8 cellular contexts compared by ENCODE assay signal in genomic region chr9:70259512-70259802, GRCh38. TPM values are rescaled to one million over a fixed set of nuclear protein-coding genes. Genes with fewer than 3 reads are reported as not detected.
DNase-seq lines count a peak whose midpoint lies in the region; ATAC-seq, FAIRE-seq and TF ChIP-seq lines count a peak whose summit lies in the region.

No MANE protein-coding gene starts in this region.

- H3K27ac ChIP-seq in K562 (ENCODE audit: extremely low read depth, low read depth, low read length) (peak overlapping the region; percentile 95), lung (ENCODE audit: low read depth in 1 of 2, low read length in 1 of 2) (peak overlapping the region; percentile 89 to 99), upper lobe of right lung (peak overlapping the region; percentile 96)

- intact Hi-C loops in Right ventricle myocardium superior (cut with DNase I) (no loop called here), cardiac septum (cut with DNase I) (loop anchor here (2.0 to 5.0 kb wide), 2 partner anchors 158 to 343 kb away; no protein-coding TSS in a partner anchor), K562 (cut with micrococcal nuclease) (loop anchor here (5.0 to 10.0 kb wide), 2 partner anchors 158 to 225 kb away; no protein-coding TSS in a partner anchor), upper lobe of right lung (cut with DNase I) (no loop called here)

- POLR2A ChIA-PET in K562 (lab: Yijun Ruan, JAX), result interaction anchor here (0.6 to 1.2 kb wide), 2 partner anchors 10 to 214 kb away, joined by 3 to 6 read pairs; no protein-coding TSS in a partner anchor

- no peaks in the 10 kb centered on the region for H3K9me1 ChIP-seq in K562 (ENCODE audit: control insufficient read depth, insufficient read depth, low read length)

- peak overlapping the region; percentile 93 to 99; a peak in 3 of 4 replicates for H3K9ac ChIP-seq in K562 (ENCODE audit: insufficient read depth in 1 of 2, low read depth in 2 of 2, low read length in 2 of 2)

- peaks cover 53% of the 10 kb centered on the region for H3K79me2 ChIP-seq in K562 (ENCODE audit: control insufficient read depth, insufficient read depth, low read length)

- BruUV-seq in K562 (replicated peaks; lab: Mats Ljungman, UMichigan), result TSS peak; percentile 56

- H3K4me3 ChIP-seq in K562 (peak overlapping the region; percentile 88), lung (peak overlapping the region; percentile 79), upper lobe of right lung (peak overlapping the region; percentile 87)

- WGBS in K562 (ENCODE audit: insufficient coverage, low coverage, missing lambda C conversion rate), result 0% methylated on average over 10 of the region's 10 CpGs
- WGBS in lung, 2 donors, result 1 to 2% methylated on average over 10 of the region's 10 CpGs

- in situ Hi-C loops in K562 (cut with MboI), result no loop called here

- peak overlapping the region; percentile 96 for H2AFZ ChIP-seq in K562 (ENCODE audit: low read depth, low read length)

- TF ChIP-seq RAD21 in K562 (CRISPR knock-in tag; conservative IDR thresholded peaks at IDR 0.05 in 1 of 2, IDR thresholded peaks at IDR 0.05 in 1 of 2), result no peak

- TF ChIP-seq POLR2A in K562 (conservative IDR thresholded peaks at IDR 0.05), result no peak

- H3K27me3 ChIP-seq in K562 (ENCODE audit: control insufficient read depth in 2 of 2, insufficient read depth in 2 of 2, low read length in 2 of 2) (no peaks in the 10 kb centered on the region), lung (ENCODE audit: control insufficient read depth, insufficient read depth) (no peaks in the 10 kb centered on the region), upper lobe of right lung (no peaks in the 10 kb centered on the region)

- ATAC-seq in Right ventricle myocardium superior (ENCODE audit: poor library complexity) (peak; percentile 2), K562 (no peak; the same call in 1 of the 3 replicates), lung (ENCODE audit: insufficient read depth, low FRiP score) (no peak), upper lobe of right lung (no peak)

- H4K20me1 ChIP-seq in K562 (replicated peaks; ENCODE audit: control insufficient read depth, insufficient read depth, low read length), result peaks cover 6% of the 10 kb centered on the region

- DNase-seq in Right ventricle myocardium superior (no peak), cardiac septum (ENCODE audit: low spot score) (no peak), K562 (ENCODE audit: extremely low read depth in 1 of 4, low spot score in 3 of 4) (no peak), lung (ENCODE audit: low spot score) (no peak), upper lobe of right lung (no peak), epidermal melanocyte (ENCODE audit: insufficient read length, low spot score) (no peak), SK-N-DZ (ENCODE audit: low spot score) (no peak)
- no peak for DNase-seq in stimulated activated CD4-positive, alpha-beta T cell treated with anti-CD3 and anti-CD28 coated beads, Interleukin-4, amount 100 ng/mL, for 24 hours

- H3K4me1 ChIP-seq in K562 (replicated peaks in 1 of 2; ENCODE audit: control insufficient read depth in 2 of 2, insufficient read depth in 2 of 2, low read length in 2 of 2) (peaks cover 22 to 26% of the 10 kb centered on the region in 2 experiments; a peak in 4 of 5 replicates), lung (ENCODE audit: control insufficient read depth in 2 of 2, insufficient read depth in 2 of 2, low read length in 2 of 2) (peaks cover 5 to 32% of the 10 kb centered on the region in 2 donors), upper lobe of right lung (peaks cover 49% of the 10 kb centered on the region)

- H3K36me3 ChIP-seq in K562 (ENCODE audit: control insufficient read depth, insufficient read depth, low read length) (peaks cover 42% of the 10 kb centered on the region), lung (ENCODE audit: control insufficient read depth in 2 of 2, insufficient read depth in 2 of 2, low read length in 2 of 2) (peaks cover 0 to 2% of the 10 kb centered on the region in 2 donors), upper lobe of right lung (peaks cover 27% of the 10 kb centered on the region)

- CTCF ChIA-PET in K562 (lab: Yijun Ruan, JAX; ENCODE audit: low intra/inter-chr PET ratio), result no interaction called here

- H3K4me2 ChIP-seq in K562 (ENCODE audit: insufficient read depth, low read length), result peak overlapping the region; percentile 91

- H3K9me3 ChIP-seq in K562 (replicated peaks; ENCODE audit: control insufficient read depth, insufficient read depth, low read depth, low read length) (no peaks in the 10 kb centered on the region), lung (ENCODE audit: control insufficient read depth in 2 of 2, insufficient read depth in 1 of 2, low read length in 1 of 2) (no peaks in the 10 kb centered on the region), upper lobe of right lung (no peaks in the 10 kb centered on the region)

- TF ChIP-seq CTCF in K562 (IDR thresholded peaks at IDR 0.05 in 2 of 3, conservative IDR thresholded peaks at IDR 0.05 in 1 of 3; ENCODE audit: insufficient read depth in 2 of 3, low read depth in 1 of 3, low read length in 3 of 3) (no peak), lung (IDR thresholded peaks at IDR 0.05; ENCODE audit: control extremely low read depth, extremely low read depth) (no peak), upper lobe of right lung (IDR thresholded peaks at IDR 0.05) (no peak)

- no peak for FAIRE-seq in K562 (lab: Jason Lieb, UNC)

- TF ChIP-seq EP300 in K562 (IDR thresholded peaks at IDR 0.05; ENCODE audit: low read length), result no peak

TF ChIP-seq in K562, 482 proteins besides CTCF, POLR2A, EP300 and RAD21 (continues in another document):
- TF ChIP-seq ZNF740 (CRISPR knock-in tag; IDR thresholded peaks at IDR 0.05), result no peak
- no peak for TF ChIP-seq ZNF740 (tag; IDR thresholded peaks at IDR 0.05)
- TF ChIP-seq SNAPC5 (CRISPR knock-in tag; IDR thresholded peaks at IDR 0.05), result no peak
- no peak for TF ChIP-seq PTTG1 (tag; IDR thresholded peaks at IDR 0.05; ENCODE audit: low read depth)
- TF ChIP-seq DNMT1 (IDR thresholded peaks at IDR 0.05), result no peak
- no peak for TF ChIP-seq GTF2B (IDR thresholded peaks at IDR 0.05; ENCODE audit: extremely low read depth, insufficient read length)
- TF ChIP-seq MXI1 (IDR thresholded peaks at IDR 0.05; ENCODE audit: low read depth, low read length), result no peak
- TF ChIP-seq STAT5B (CRISPR knock-in tag; IDR thresholded peaks at IDR 0.05), result no peak
- no peak for TF ChIP-seq NCOR1 (IDR thresholded peaks at IDR 0.05)
- TF ChIP-seq CBX2 (IDR thresholded peaks at IDR 0.05; ENCODE audit: insufficient read depth, low read length, poor library complexity, severe bottlenecking), result no peak
- no peak for TF ChIP-seq CBX8 (IDR thresholded peaks at IDR 0.05; ENCODE audit: borderline replicate concordance, extremely low read depth, low read depth, low read length, poor library complexity, severe bottlenecking)
- no peak for TF ChIP-seq TBP (optimal IDR thresholded peaks at IDR 0.05; ENCODE audit: low read depth, low read length)
- no peak for TF ChIP-seq ARHGAP35 (IDR thresholded peaks at IDR 0.05; ENCODE audit: partially characterized antibody)

RNA-seq across cellular contexts. Expression of gene SMC5, which starts 0.7 kb away (rescaled TPM):
- total RNA-seq in Right ventricle myocardium superior (10.0 TPM), cardiac septum (15.0 TPM), K562 (2014; rRNA removed) (14.2 and 21.4 TPM in 2 replicates), K562 (2014; rRNA removed; fragmentation: Illumina TruSeq; extraction: Trizol) (28.8 and 36.7 TPM in 2 replicates), K562 (2015; rRNA removed; fragmentation: Illumina TruSeq; extraction: Trizol) (33.8 and 43.2 TPM in 2 replicates), K562 (2021) (16.2 and 16.5 TPM in 2 replicates), lung (10 to 100 TPM; 24.5 to 90.5 TPM), upper lobe of right lung (32.6 TPM)
- 14.5 and 72.1 TPM in 2 replicates for total RNA-seq in K562 (2011; cell fraction: chromatin; rRNA removed; ENCODE audit: low replicate concordance)
- total RNA-seq in K562 (2011; cell fraction: nucleolus; rRNA removed), result 6.3 and 7.6 TPM in 2 replicates
- total RNA-seq in K562 (2011; cell fraction: nucleoplasm; rRNA removed), result 16.2 and 17.9 TPM in 2 replicates
- polyA plus RNA-seq in K562 (2011; rRNA removed) (18.6 and 24.2 TPM in 2 replicates), K562 (2014; fragmentation: Illumina TruSeq; extraction: Trizol) (20.8 and 24.9 TPM in 2 replicates), K562 (2014; fragmentation: Nextera tagmentation; extraction: Ambion mirVana) (1 to 10 TPM; 3.5 to 5.1 TPM), K562 (2014; rRNA removed) (16.0 and 17.5 TPM in 2 replicates), lung (10 to 100 TPM in 1 of 2 donors, 1 to 10 TPM in 1; 9.8 to 13.7 TPM)
- 2.3 and 3.8 TPM in 2 replicates for polyA plus RNA-seq in K562 (2011; cell fraction: cytosol; rRNA removed)
- 18.5 and 19.0 TPM in 2 replicates for polyA plus RNA-seq in K562 (2011; cell fraction: nucleus; rRNA removed)
- polyA plus RNA-seq in K562 (2012), result 9.8 and 12.7 TPM in 2 replicates
- 22.6 and 23.5 TPM in 2 replicates for polyA minus RNA-seq in K562 (2011; rRNA and poly(A)+ RNA removed)
- 6.3 and 11.3 TPM in 2 replicates for polyA minus RNA-seq in K562 (2011; cell fraction: cytosol; rRNA and poly(A)+ RNA removed)
- polyA minus RNA-seq in K562 (2011; cell fraction: nucleus; rRNA and poly(A)+ RNA removed), result 37.1 and 37.3 TPM in 2 replicates
- polyA plus RNA-seq in SK-N-DZ (2014; cell fraction: cytosol; rRNA removed), result 29.5 and 37.5 TPM in 2 replicates
- 74.8 and 94.7 TPM in 2 replicates for polyA plus RNA-seq in SK-N-DZ (2014; cell fraction: nucleus; rRNA removed)

Comparison
In these comparisons a context has a peak if more than half of its experiments do, and no peak if none do; other contexts are left out.
1. intact Hi-C loops: an anchor here in cardiac septum (2.0 to 5.0 kb wide) and K562 (5.0 to 10.0 kb wide); none called in Right ventricle myocardium superior and upper lobe of right lung.